In genomic region chr5:139577689-139578347, GRCh38 we compare ENCODE assay signal across 1 cellular context.
TF ChIP-seq lines count a peak whose summit lies in the region.

No MANE protein-coding gene starts in this region.

TF ChIP-seq in GM12878, 131 proteins besides CTCF, POLR2A, EP300 and RAD21:
- TF ChIP-seq HSF1 (IDR thresholded peaks at IDR 0.05; ENCODE audit: low read depth, low read length) (no peak), ZNF207 (IDR thresholded peaks at IDR 0.05; ENCODE audit: borderline replicate concordance) (no peak), STAT3 (IDR thresholded peaks at IDR 0.05; ENCODE audit: low read depth, low read length) (no peak), CBX5 (IDR thresholded peaks at IDR 0.05; ENCODE audit: low read depth) (no peak), ZNF217 (IDR thresholded peaks at IDR 0.05) (no peak), SMAD1 (IDR thresholded peaks at IDR 0.05; ENCODE audit: low read depth, partially characterized antibody) (no peak), RUNX3 (IDR thresholded peaks at IDR 0.05; ENCODE audit: low read length) (no peak), ZZZ3 (IDR thresholded peaks at IDR 0.05; ENCODE audit: control insufficient read depth, insufficient read length, low read depth) (no peak), POLR2AphosphoS2 (IDR thresholded peaks at IDR 0.05; ENCODE audit: low read depth, low read length) (no peak), BRCA1 (IDR thresholded peaks at IDR 0.05; ENCODE audit: low read depth, low read length) (no peak), BMI1 (IDR thresholded peaks at IDR 0.05; ENCODE audit: borderline replicate concordance) (no peak), WRNIP1 (IDR thresholded peaks at IDR 0.05; ENCODE audit: borderline replicate concordance, low read depth, low read length) (no peak), MTA2 (IDR thresholded peaks at IDR 0.05; ENCODE audit: low read depth) (no peak)
TF ChIP-seq in GM12878: peak in this region for 0.
